1 cellular context compared by ENCODE assay signal in genomic region chr10:6204063-6204340, GRCh38.
TF ChIP-seq lines count a peak whose summit lies in the region.

No MANE protein-coding gene starts in this region.

TF ChIP-seq in H1, 55 proteins besides CTCF, POLR2A, EP300 and RAD21:
- no peak for TF ChIP-seq EGR1 (IDR thresholded peaks at IDR 0.05; ENCODE audit: borderline replicate concordance, low read depth, low read length)
- 0 out of 2 replicates have a peak, but pooled peaks have one; percentile 49 for TF ChIP-seq POLR2AphosphoS5 (IDR thresholded peaks at IDR 0.05; ENCODE audit: low read depth, low read length)
- 0 out of 2 replicates have a peak, but pooled peaks have one; percentile 12 for TF ChIP-seq GABPA (IDR thresholded peaks at IDR 0.05; ENCODE audit: borderline replicate concordance, insufficient read depth, low read length)
- 0 out of 4 replicates have a peak, but pooled peaks of 1 of the 2 experiments have one; percentile 34 for TF ChIP-seq HDAC2 (IDR thresholded peaks at IDR 0.05; ENCODE audit: borderline replicate concordance in 1 of 2, low read depth in 2 of 2, low read length in 2 of 2)
- TF ChIP-seq CHD2 (IDR thresholded peaks at IDR 0.05; ENCODE audit: low read length) = no peak
- TF ChIP-seq, protein P1, sequence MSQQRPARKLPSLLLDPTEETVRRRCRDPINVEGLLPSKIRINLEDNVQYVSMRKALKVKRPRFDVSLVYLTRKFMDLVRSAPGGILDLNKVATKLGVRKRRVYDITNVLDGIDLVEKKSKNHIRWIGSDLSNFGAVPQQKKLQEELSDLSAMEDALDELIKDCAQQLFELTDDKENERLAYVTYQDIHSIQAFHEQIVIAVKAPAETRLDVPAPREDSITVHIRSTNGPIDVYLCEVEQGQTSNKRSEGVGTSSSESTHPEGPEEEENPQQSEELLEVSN (IDR thresholded peaks at IDR 0.05) = peak; percentile 64; the same call in 1 of the 2 replicates
- peak; percentile 38; the same call in 1 of the 2 replicates for TF ChIP-seq MAX (IDR thresholded peaks at IDR 0.05)
TF ChIP-seq in H1: peak in this region for 5.
